Comparison of ENCODE assay signal across 27 cellular contexts in genomic region chr17:31650756-31651520, GRCh38.
"Had no signal": no experiment of that assay in that cellular context is flagged by ENCODE, and none has a peak within 500 bp of the region (broad histone marks: within the 10 kb centered on the region; RNA-seq: fewer than 3 reads in every experiment).

No MANE protein-coding gene starts in this region.

- H3K27ac Mint-ChIP-seq: naive thymus-derived CD4-positive, alpha-beta T cell; natural killer cell treated with Interleukin-12 subunit alpha and Interleukin-12 subunit beta and Interleukin-15 and Interleukin-18, amount 100 ng/mL, for 72 hours; stimulated activated memory B cell treated with anti-CD40 and anti-IgM and Interleukin-4, amounts not matched to agents 10 μg/mL and 1 μg/mL and 100 μg/mL, for 72 hours; stimulated activated naive CD8-positive, alpha-beta T cell treated with anti-CD3 and anti-CD28 coated beads, Interleukin-15, amount 100 ng/mL, for 72 hours had no signal

- DNase-seq: hippocampal formation; kidney glomerular epithelial cell; left cardiac atrium; left lung; lower lobe of right lung; mammary epithelial cell; mesenchymal stem cell; naive thymus-derived CD4-positive, alpha-beta T cell; pancreas; posterior cingulate gyrus; retina; right cardiac atrium; stimulated activated CD4-positive, alpha-beta T cell treated with anti-CD3 and anti-CD28 coated beads, Interleukin-1b, Interleukin-23, amount 100 ng/mL, for 48 hours; stimulated activated CD4-positive, alpha-beta T cell treated with anti-CD3 and anti-CD28 coated beads, Interleukin-2, amount 100 ng/mL, for 48 hours; stimulated activated CD4-positive, alpha-beta T cell treated with anti-CD3 and anti-CD28 coated beads, Interleukin-4, amount 100 ng/mL, for 4 hours; stimulated activated CD8-positive, alpha-beta memory T cell treated with anti-CD3 and anti-CD28 coated beads, Interleukin-4, amount 100 ng/mL, for 48 hours; stimulated activated naive CD4-positive, alpha-beta T cell treated with Interleukin-2 at 50 U/mL for 16 hours; stimulated activated naive CD8-positive, alpha-beta T cell treated with anti-CD3 and anti-CD28 coated beads, Interleukin-15, amount 100 ng/mL, for 72 hours; testis; thyroid gland; transverse colon; upper lobe of right lung had no signal

- H3K9me3 ChIP-seq: pancreas, prostate gland, testis, thyroid gland, upper lobe of right lung had no signal

- ATAC-seq: left cardiac atrium; left lung; lower lobe of right lung; naive thymus-derived CD4-positive, alpha-beta T cell; natural killer cell treated with Interleukin-12 subunit alpha and Interleukin-12 subunit beta and Interleukin-15 and Interleukin-18, amount 100 ng/mL, for 72 hours; pancreas; right cardiac atrium; sciatic nerve; stimulated activated memory B cell treated with anti-CD40 and anti-IgM and Interleukin-4, amounts not matched to agents 10 μg/mL and 1 μg/mL and 100 μg/mL, for 72 hours; stimulated activated naive CD8-positive, alpha-beta T cell treated with anti-CD3 and anti-CD28 coated beads, Interleukin-15, amount 100 ng/mL, for 72 hours; upper lobe of right lung had no signal

- H3K4me1 ChIP-seq: left lung, lower lobe of right lung, pancreas, prostate gland, testis, thyroid gland, transverse colon, upper lobe of right lung had no signal

- H3K27me3 ChIP-seq: left lung, pancreas, testis, thyroid gland, transverse colon, upper lobe of right lung had no signal

- H3K4me3 Mint-ChIP-seq: naive thymus-derived CD4-positive, alpha-beta T cell; natural killer cell treated with Interleukin-12 subunit alpha and Interleukin-12 subunit beta and Interleukin-15 and Interleukin-18, amount 100 ng/mL, for 72 hours; stimulated activated memory B cell treated with anti-CD40 and anti-IgM and Interleukin-4, amounts not matched to agents 10 μg/mL and 1 μg/mL and 100 μg/mL, for 72 hours; stimulated activated naive CD8-positive, alpha-beta T cell treated with anti-CD3 and anti-CD28 coated beads, Interleukin-15, amount 100 ng/mL, for 72 hours had no signal

- H3K9me3 Mint-ChIP-seq: natural killer cell treated with Interleukin-12 subunit alpha and Interleukin-12 subunit beta and Interleukin-15 and Interleukin-18, amount 100 ng/mL, for 72 hours; stimulated activated memory B cell treated with anti-CD40 and anti-IgM and Interleukin-4, amounts not matched to agents 10 μg/mL and 1 μg/mL and 100 μg/mL, for 72 hours had no signal

- H3K4me1 Mint-ChIP-seq: naive thymus-derived CD4-positive, alpha-beta T cell; stimulated activated naive CD8-positive, alpha-beta T cell treated with anti-CD3 and anti-CD28 coated beads, Interleukin-15, amount 100 ng/mL, for 72 hours had no signal

- H3K27ac ChIP-seq: left lung, lower lobe of right lung, pancreas, prostate gland, testis, thyroid gland, transverse colon, upper lobe of right lung had no signal

- H3K4me3 ChIP-seq: left lung, lower lobe of right lung, pancreas, prostate gland, smooth muscle cell, testis, thyroid gland, transverse colon, upper lobe of right lung had no signal

- H3K36me3 Mint-ChIP-seq: natural killer cell treated with Interleukin-12 subunit alpha and Interleukin-12 subunit beta and Interleukin-15 and Interleukin-18, amount 100 ng/mL, for 72 hours; stimulated activated memory B cell treated with anti-CD40 and anti-IgM and Interleukin-4, amounts not matched to agents 10 μg/mL and 1 μg/mL and 100 μg/mL, for 72 hours had no signal

- H3K36me3 ChIP-seq: left lung, lower lobe of right lung, pancreas, prostate gland, thyroid gland, transverse colon, upper lobe of right lung had no signal
